Comparison of ENCODE assay signal across 33 cellular contexts in genomic region chr2:100518801-100519200, GRCh38. TPM values are rescaled to one million over a fixed set of nuclear protein-coding genes. Genes with fewer than 3 reads are reported as not detected.
"Had no signal": no experiment of that assay in that cellular context is flagged by ENCODE, and none has a peak within 500 bp of the region (broad histone marks: within the 10 kb centered on the region; RNA-seq: fewer than 3 reads in every experiment).

No MANE protein-coding gene starts in this region.

- H3K27ac ChIP-seq: ascending aorta, epithelial cell of prostate, esophagus squamous epithelium, heart right ventricle, neutrophil, ovary, prostate gland, upper lobe of left lung had no signal

- H3K27me3 ChIP-seq: ascending aorta, esophagus squamous epithelium, heart right ventricle, neutrophil, ovary, upper lobe of left lung had no signal

- H3K4me3 Mint-ChIP-seq: activated CD4-positive, alpha-beta memory T cell treated with anti-CD3 and anti-CD28 coated beads, Interleukin-2, amount 10 ng/mL, durations not matched to agents 7 days and 5 days; activated CD4-positive, alpha-beta T cell treated with anti-CD3 and anti-CD28 coated beads, Interleukin-2, amount 10 ng/mL, durations not matched to agents 24 days and 14 days; activated naive CD4-positive, alpha-beta T cell treated with anti-CD3 and anti-CD28 coated beads, Interleukin-2, amount 10 ng/mL, durations not matched to agents 7 days and 5 days; activated naive CD8-positive, alpha-beta T cell treated with anti-CD3 and anti-CD28 coated beads, Interleukin-2, amount 10 ng/mL, durations not matched to agents 7 days and 5 days; activated T-cell treated with anti-CD3 and anti-CD28 coated beads, Interleukin-2, amount 50 U/mL, for 24 hours; dendritic cell treated with granulocyte-macrophage colony-stimulating factor and Interleukin-4, amounts not matched to agents 40 ng/mL and 50 ng/mL, for 4 days; nephron progenitor cell; stimulated activated memory B cell treated with anti-CD40 and anti-IgM and Interleukin-4, amounts not matched to agents 10 μg/mL and 1 μg/mL and 100 μg/mL, for 72 hours; stimulated activated naive CD8-positive, alpha-beta T cell treated with anti-CD3 and anti-CD28 coated beads, Interleukin-15, amount 100 ng/mL, for 72 hours had no signal

- H3K27ac Mint-ChIP-seq: activated CD4-positive, alpha-beta memory T cell treated with anti-CD3 and anti-CD28 coated beads, Interleukin-2, amount 10 ng/mL, durations not matched to agents 7 days and 5 days; activated CD4-positive, alpha-beta T cell treated with anti-CD3 and anti-CD28 coated beads, Interleukin-2, amount 10 ng/mL, durations not matched to agents 24 days and 14 days; activated naive CD4-positive, alpha-beta T cell treated with anti-CD3 and anti-CD28 coated beads, Interleukin-2, amount 10 ng/mL, durations not matched to agents 7 days and 5 days; activated naive CD8-positive, alpha-beta T cell treated with anti-CD3 and anti-CD28 coated beads, Interleukin-2, amount 10 ng/mL, durations not matched to agents 7 days and 5 days; activated T-cell treated with anti-CD3 and anti-CD28 coated beads, Interleukin-2, amount 50 U/mL, for 24 hours; dendritic cell treated with granulocyte-macrophage colony-stimulating factor and Interleukin-4, amounts not matched to agents 40 ng/mL and 50 ng/mL, for 4 days; nephron progenitor cell; stimulated activated memory B cell treated with anti-CD40 and anti-IgM and Interleukin-4, amounts not matched to agents 10 μg/mL and 1 μg/mL and 100 μg/mL, for 72 hours; stimulated activated naive CD8-positive, alpha-beta T cell treated with anti-CD3 and anti-CD28 coated beads, Interleukin-15, amount 100 ng/mL, for 72 hours had no signal

- ATAC-seq: heart right ventricle; left ventricle myocardium superior; stimulated activated memory B cell treated with anti-CD40 and anti-IgM and Interleukin-4, amounts not matched to agents 10 μg/mL and 1 μg/mL and 100 μg/mL, for 72 hours; stimulated activated naive CD8-positive, alpha-beta T cell treated with anti-CD3 and anti-CD28 coated beads, Interleukin-15, amount 100 ng/mL, for 72 hours had no signal

- H3K4me1 Mint-ChIP-seq: activated CD4-positive, alpha-beta memory T cell treated with anti-CD3 and anti-CD28 coated beads, Interleukin-2, amount 10 ng/mL, durations not matched to agents 7 days and 5 days; activated CD4-positive, alpha-beta T cell treated with anti-CD3 and anti-CD28 coated beads, Interleukin-2, amount 10 ng/mL, durations not matched to agents 24 days and 14 days; activated naive CD4-positive, alpha-beta T cell treated with anti-CD3 and anti-CD28 coated beads, Interleukin-2, amount 10 ng/mL, durations not matched to agents 7 days and 5 days; nephron progenitor cell; stimulated activated naive CD8-positive, alpha-beta T cell treated with anti-CD3 and anti-CD28 coated beads, Interleukin-15, amount 100 ng/mL, for 72 hours had no signal

- H3K4me3 ChIP-seq: ascending aorta, esophagus squamous epithelium, heart right ventricle, ovary, prostate gland, smooth muscle cell, upper lobe of left lung had no signal

- H3K27me3 Mint-ChIP-seq: stimulated activated naive CD8-positive, alpha-beta T cell treated with anti-CD3 and anti-CD28 coated beads, Interleukin-15, amount 100 ng/mL, for 72 hours had no signal

- DNase-seq: activated CD4-positive, alpha-beta memory T cell treated with anti-CD3 and anti-CD28 coated beads, Interleukin-2, amount 10 ng/mL, durations not matched to agents 7 days and 5 days; activated CD4-positive, alpha-beta T cell treated with anti-CD3 and anti-CD28 coated beads, Interleukin-2, amount 10 ng/mL, durations not matched to agents 24 days and 14 days; activated CD4-positive, CD25-positive, alpha-beta regulatory T cell treated with anti-CD3 and anti-CD28 coated beads, Interleukin-2, amount 50 U/mL, for 72 hours; activated CD8-positive, alpha-beta memory T cell treated with anti-CD3 and anti-CD28 coated beads, Interleukin-2, amount 50 U/mL, for 48 hours; activated gamma-delta T cell; activated naive CD4-positive, alpha-beta T cell treated with anti-CD3 and anti-CD28 coated beads, Interleukin-2, amount 10 ng/mL, durations not matched to agents 7 days and 5 days; activated naive CD8-positive, alpha-beta T cell treated with anti-CD3 and anti-CD28 coated beads, Interleukin-2, amount 10 ng/mL, durations not matched to agents 7 days and 5 days; activated T-cell treated with anti-CD3 and anti-CD28 coated beads, Interleukin-2, amount 50 U/mL, for 24 hours; caudate nucleus; esophagus squamous epithelium; foreskin melanocyte; heart right ventricle; kidney glomerular epithelial cell; left ventricle myocardium superior; nephron progenitor cell; ovary; stimulated activated CD4-positive, alpha-beta T cell treated with anti-CD3 and anti-CD28 coated beads, Interleukin-1b, Interleukin-23, amount 100 ng/mL, for 48 hours; stimulated activated CD4-positive, alpha-beta T cell treated with anti-CD3 and anti-CD28 coated beads, Interleukin-4, amount 100 ng/mL, for 4 hours; stimulated activated CD8-positive, alpha-beta memory T cell treated with anti-CD3 and anti-CD28 coated beads, Interleukin-4, amount 100 ng/mL, for 48 hours; stimulated activated naive CD8-positive, alpha-beta T cell treated with anti-CD3 and anti-CD28 coated beads, Interleukin-15, amount 100 ng/mL, for 72 hours; substantia nigra; T-helper 2 cell; upper lobe of left lung had no signal

- H3K4me2 ChIP-seq: smooth muscle cell had no signal

- H3K4me1 ChIP-seq: ascending aorta, prostate gland, upper lobe of left lung had no signal

- H3K36me3 Mint-ChIP-seq: activated naive CD4-positive, alpha-beta T cell treated with anti-CD3 and anti-CD28 coated beads, Interleukin-2, amount 10 ng/mL, durations not matched to agents 7 days and 5 days; activated naive CD8-positive, alpha-beta T cell treated with anti-CD3 and anti-CD28 coated beads, Interleukin-2, amount 10 ng/mL, durations not matched to agents 7 days and 5 days; stimulated activated memory B cell treated with anti-CD40 and anti-IgM and Interleukin-4, amounts not matched to agents 10 μg/mL and 1 μg/mL and 100 μg/mL, for 72 hours had no signal

- H3K9me3 ChIP-seq: ascending aorta, esophagus squamous epithelium, heart right ventricle, neutrophil, ovary, prostate gland, upper lobe of left lung had no signal

- H3K36me3 ChIP-seq: ascending aorta, esophagus squamous epithelium, heart right ventricle, neutrophil, ovary, prostate gland, upper lobe of left lung had no signal

- H3K9me3 Mint-ChIP-seq: activated CD4-positive, alpha-beta memory T cell treated with anti-CD3 and anti-CD28 coated beads, Interleukin-2, amount 10 ng/mL, durations not matched to agents 7 days and 5 days; activated naive CD4-positive, alpha-beta T cell treated with anti-CD3 and anti-CD28 coated beads, Interleukin-2, amount 10 ng/mL, durations not matched to agents 7 days and 5 days; activated naive CD8-positive, alpha-beta T cell treated with anti-CD3 and anti-CD28 coated beads, Interleukin-2, amount 10 ng/mL, durations not matched to agents 7 days and 5 days; activated T-cell treated with anti-CD3 and anti-CD28 coated beads, Interleukin-2, amount 50 U/mL, for 24 hours; dendritic cell treated with granulocyte-macrophage colony-stimulating factor and Interleukin-4, amounts not matched to agents 40 ng/mL and 50 ng/mL, for 4 days; stimulated activated memory B cell treated with anti-CD40 and anti-IgM and Interleukin-4, amounts not matched to agents 10 μg/mL and 1 μg/mL and 100 μg/mL, for 72 hours had no signal

RNA-seq across cellular contexts. Expression of gene NMS, which starts 48.5 kb away (rescaled TPM):
- total RNA-seq: activated CD4-positive, alpha-beta memory T cell treated with anti-CD3 and anti-CD28 coated beads, Interleukin-2, amount 10 ng/mL, durations not matched to agents 7 days and 5 days; activated CD4-positive, alpha-beta T cell treated with anti-CD3 and anti-CD28 coated beads, Interleukin-2, amount 10 ng/mL, durations not matched to agents 24 days and 14 days; activated naive CD8-positive, alpha-beta T cell treated with anti-CD3 and anti-CD28 coated beads, Interleukin-2, amount 10 ng/mL, durations not matched to agents 7 days and 5 days; ascending aorta; esophagus squamous epithelium; glomerular endothelial cell; heart right ventricle; left ventricle myocardium superior; lung microvascular endothelial cell; mucosa of gallbladder; ovary; prostate gland; smooth muscle cell; upper lobe of left lung had no signal
- polyA plus RNA-seq: heart right ventricle, ovary, smooth muscle cell had no signal
